19 cellular contexts compared by ENCODE assay signal in the genomic region with DNA sequence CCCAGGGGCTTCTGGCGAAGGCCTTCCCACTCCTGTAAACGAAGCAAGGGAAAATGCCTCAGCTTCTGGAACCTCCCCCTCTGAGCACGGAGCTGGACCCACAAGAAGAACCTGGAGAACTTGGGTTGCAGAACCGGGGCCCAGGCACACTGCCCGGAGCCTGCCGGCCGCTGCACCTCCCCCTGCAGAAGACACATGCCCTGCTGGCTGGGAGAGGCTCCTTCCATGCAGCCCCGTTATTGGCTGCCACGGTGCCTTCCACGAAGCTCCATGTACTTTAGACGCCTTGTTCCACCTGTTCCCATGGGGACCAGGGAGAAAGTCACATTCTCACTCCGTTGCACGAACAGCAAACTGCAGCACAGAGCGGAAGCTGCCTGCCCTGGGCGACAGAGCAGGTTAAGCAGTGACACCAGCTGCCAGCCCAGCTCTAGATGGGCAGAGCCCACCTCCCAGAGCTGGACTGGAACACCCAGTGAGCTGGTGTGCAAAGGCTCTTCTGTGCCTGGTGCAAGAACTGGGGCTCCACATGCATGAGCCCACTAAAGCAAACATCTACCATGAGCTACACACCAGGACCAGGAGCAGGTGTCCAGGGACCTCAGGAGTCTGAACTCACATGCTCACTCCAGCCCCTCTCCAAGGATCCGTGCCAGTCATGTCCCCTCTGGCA.
DNase-seq lines count a peak whose midpoint lies in the region; ATAC-seq and TF ChIP-seq lines count a peak whose summit lies in the region.
"Had no signal": no experiment of that assay in that cellular context is flagged by ENCODE, and none has a peak within 500 bp of the region (broad histone marks: within the 10 kb centered on the region; RNA-seq: fewer than 3 reads in every experiment).

No MANE protein-coding gene starts in this region.

- H3K27ac ChIP-seq in BLaER1 treated with 17β-estradiol and CSF1 and Interleukin-3, amounts not matched to agents 10 nM and 100 nM, result no peak overlapping the region
- H3K27ac ChIP-seq in RWPE1 (peak overlapping the region; percentile 2; the same call in 1 of the 2 replicates), liver (ENCODE audit: low read depth in 1 of 2, low read length in 2 of 2) (peak overlapping the region; percentile 57 to 88)
- H3K27ac ChIP-seq: dorsolateral prefrontal cortex, epithelial cell of prostate had no signal

- TF ChIP-seq CTCF in RWPE1 (conservative IDR thresholded peaks at IDR 0.05; ENCODE audit: low read depth) (no peak), liver (IDR thresholded peaks at IDR 0.05; ENCODE audit: low read depth, low read length, missing input control) (no peak)

- WGBS in liver, result 46% methylated on average over 16 of the region's 16 CpGs

- no peak overlapping the region for H3K9ac ChIP-seq in BLaER1 treated with 17β-estradiol and CSF1 and Interleukin-3, amounts not matched to agents 10 nM and 100 nM
- peak overlapping the region in 1 of 2 donors; percentile 38 for H3K9ac ChIP-seq in liver (ENCODE audit: low read depth in 1 of 2, low read length in 2 of 2)

- H3K4me1 ChIP-seq in BLaER1 treated with 17β-estradiol and CSF1 and Interleukin-3, amounts not matched to agents 10 nM and 100 nM, result peaks cover 12 to 76% (median 28%) of the 10 kb centered on the region in 10 experiments
- H3K4me1 ChIP-seq in liver (ENCODE audit: control insufficient read depth in 4 of 4, insufficient read depth in 4 of 4, low read length in 3 of 4), result peaks cover 20 to 52% (median 45%) of the 10 kb centered on the region in 4 donors

- DNase-seq in RWPE1 (ENCODE audit: low spot score), result no peak
- DNase-seq in posterior vena cava (ENCODE audit: low spot score), result peak; percentile 75
- DNase-seq in effector CD8-positive, alpha-beta T cell (lab: John Stamatoyannopoulos, UW), result no peak
- DNase-seq: activated naive CD4-positive, alpha-beta T cell treated with anti-CD3 and anti-CD28 coated beads for 36 hours; activated T-cell treated with anti-CD3 and anti-CD28 coated beads, Interleukin-2, amount 50 U/mL, for 1 hour; anterior cingulate cortex; central memory CD4-positive, alpha-beta T cell; dorsolateral prefrontal cortex; right cardiac atrium; stimulated activated CD4-positive, alpha-beta T cell treated with anti-CD3 and anti-CD28 coated beads, Interleukin-15, amount 100 ng/mL, for 24 hours; stimulated activated CD8-positive, alpha-beta memory T cell treated with anti-CD3 and anti-CD28 coated beads, Interleukin-4, amount 100 ng/mL, for 48 hours; T-helper 9 cell had no signal

- POLR2A ChIA-PET in RWPE1 (lab: Yijun Ruan, JAX; ENCODE audit: low non-redundant PET), result interaction anchor here (0.6 kb wide), 1 partner anchor 405 kb away, joined by 5 read pairs; no protein-coding TSS in a partner anchor

- no peak overlapping the region for H3K4me3 ChIP-seq in BLaER1 treated with 17β-estradiol and CSF1 and Interleukin-3, amounts not matched to agents 10 nM and 100 nM
- H3K4me3 ChIP-seq in liver (ENCODE audit: low read depth in 1 of 3, low read length in 3 of 3), result no peak overlapping the region
- H3K4me3 ChIP-seq: dorsolateral prefrontal cortex, heart left ventricle, upper lobe of left lung had no signal

- H3K4me2 ChIP-seq in BLaER1 treated with 17β-estradiol and CSF1 and Interleukin-3, amounts not matched to agents 10 nM and 100 nM, result peak overlapping the region in 9 of 11 experiments; percentile 9 to 70 (median 54); a peak in 16 of 22 replicates

- H3K36me3 ChIP-seq in BLaER1 treated with 17β-estradiol and CSF1 and Interleukin-3, amounts not matched to agents 10 nM and 100 nM, result peaks cover 8 to 79% (median 29%) of the 10 kb centered on the region in 11 experiments; a peak in 20 of 22 replicates
- H3K36me3 ChIP-seq in liver (ENCODE audit: control insufficient read depth in 4 of 4, insufficient read depth in 3 of 4, low read depth in 1 of 4, low read length in 3 of 4), result peaks cover 0 to 4% (median 1%) of the 10 kb centered on the region in 4 donors
- H3K36me3 ChIP-seq: upper lobe of left lung had no signal

- H3K27me3 ChIP-seq in BLaER1 treated with 17β-estradiol and CSF1 and Interleukin-3, amounts not matched to agents 10 nM and 100 nM, result no peaks in the 10 kb centered on the region
- no peaks in the 10 kb centered on the region for H3K27me3 ChIP-seq in liver (ENCODE audit: control insufficient read depth in 4 of 4, insufficient read depth in 4 of 4, low read length in 3 of 4)
- H3K27me3 ChIP-seq: heart left ventricle, upper lobe of left lung had no signal

- intact Hi-C loops in posterior vena cava (cut with DNase I), result no loop called here

- no peak for ATAC-seq in GM18498 (IDR thresholded peaks at IDR 0.05; ENCODE audit: unreplicated experiment)
- no peak for ATAC-seq in activated CD4-positive, CD25-positive, alpha-beta regulatory T cell treated with anti-CD3 and anti-CD28 coated beads, Interleukin-2, amount 50 U/mL, for 24 hours
- ATAC-seq: heart left ventricle had no signal

- H3K9me3 ChIP-seq in BLaER1 treated with 17β-estradiol and CSF1 and Interleukin-3, amounts not matched to agents 10 nM and 100 nM (replicated peaks in 1 of 11), result peaks cover 0 to 18% (median 13%) of the 10 kb centered on the region in 11 experiments; a peak in 16 of 22 replicates
- H3K9me3 ChIP-seq in liver (ENCODE audit: control insufficient read depth in 4 of 4, low read length in 3 of 4), result no peaks in the 10 kb centered on the region
- H3K9me3 ChIP-seq: upper lobe of left lung had no signal

- CTCF ChIA-PET in RWPE1 (lab: Yijun Ruan, JAX), result interaction anchor here (0.7 to 1.3 kb wide), 2 partner anchors 27 to 76 kb away, joined by 3 read pairs; no protein-coding TSS in a partner anchor

- TF ChIP-seq RAD21 in liver (IDR thresholded peaks at IDR 0.05), result no peak

- peaks cover 0 to 28% (median 20%) of the 10 kb centered on the region in 11 experiments; a peak in 11 of 22 replicates for H4K20me1 ChIP-seq in BLaER1 treated with 17β-estradiol and CSF1 and Interleukin-3, amounts not matched to agents 10 nM and 100 nM

TF ChIP-seq in liver, 16 proteins besides CTCF, POLR2A, EP300 and RAD21:
- TF ChIP-seq FOXA1 (IDR thresholded peaks at IDR 0.05), result no peak

Comparison
In these comparisons a context has a peak if more than half of its experiments do, and no peak if none do; other contexts are left out.
1. H3K27ac ChIP-seq: peak in RWPE1 (single experiment) and liver (2 of 2); none in BLaER1 treated with 17β-estradiol and CSF1 and Interleukin-3, amounts not matched to agents 10 nM and 100 nM (0 of 11).